In genomic region chr18:36129300-36130038, GRCh38 we compare ENCODE assay signal across 8 cellular contexts. TPM values are rescaled to one million over a fixed set of nuclear protein-coding genes. Genes with fewer than 3 reads are reported as not detected.
DNase-seq lines count a peak whose midpoint lies in the region; ATAC-seq and TF ChIP-seq lines count a peak whose summit lies in the region.

Gene ELP2 (plus strand): TSS chr18:36129899. CDS start chr18:36129934, 35 bp downstream.
Gene SLC39A6 (minus strand): TSS chr18:36129340. CDS start chr18:36127007, 2,333 bp downstream.

- DNase-seq in NCI-H1694 treated with DMSO at 0.1 percent for 48 hours (lab: John Stamatoyannopoulos, UW) (peak; percentile 83), amniotic stem cell (lab: John Stamatoyannopoulos, UW) (peak; percentile 95), left cardiac atrium (peak; percentile 97), posterior vena cava (ENCODE audit: low spot score) (peak; percentile 99), upper lobe of left lung (peak; percentile 99)

- TF ChIP-seq EP300 in upper lobe of left lung (IDR thresholded peaks at IDR 0.05), result peak in 1 of 4 donors; percentile 18

- no peaks in the 10 kb centered on the region for H3K27me3 Mint-ChIP-seq in T-helper 1 cell treated with Interleukin-12 subunit alpha and Interleukin-12 subunit beta and Interleukin-4 antibody, amounts not matched to agents 30 μg/mL and 1 μg/mL, for 36 hours (ENCODE audit: low read depth)

- H3K4me3 ChIP-seq in upper lobe of left lung, result peak within 1 kb of the TSS; percentile 82 to 92 (median 86)

- H3K4me3 Mint-ChIP-seq in T-helper 1 cell treated with Interleukin-12 subunit alpha and Interleukin-12 subunit beta and Interleukin-4 antibody, amounts not matched to agents 30 μg/mL and 1 μg/mL, for 36 hours, result peak within 1 kb of the TSS; percentile 89

- H3K27ac ChIP-seq in upper lobe of left lung, result peak within 1 kb of the TSS; percentile 91 to 99 (median 95)

- H3K27ac Mint-ChIP-seq in T-helper 1 cell treated with Interleukin-12 subunit alpha and Interleukin-12 subunit beta and Interleukin-4 antibody, amounts not matched to agents 30 μg/mL and 1 μg/mL, for 36 hours, result peak within 1 kb of the TSS; percentile 92

- peaks cover 0 to 11% (median 0%) of the 10 kb centered on the region in 4 donors for H3K36me3 ChIP-seq in upper lobe of left lung

- peaks cover 21 to 43% (median 27%) of the 10 kb centered on the region in 4 donors for H3K4me1 ChIP-seq in upper lobe of left lung

- TF ChIP-seq POLR2A in upper lobe of left lung (IDR thresholded peaks at IDR 0.05), result peak in 3 of 4 donors; percentile 65 to 72 (median 71)

- no peaks in the 10 kb centered on the region for H3K9me3 Mint-ChIP-seq in T-helper 1 cell treated with Interleukin-12 subunit alpha and Interleukin-12 subunit beta and Interleukin-4 antibody, amounts not matched to agents 30 μg/mL and 1 μg/mL, for 36 hours

- H3K36me3 Mint-ChIP-seq in T-helper 1 cell treated with Interleukin-12 subunit alpha and Interleukin-12 subunit beta and Interleukin-4 antibody, amounts not matched to agents 30 μg/mL and 1 μg/mL, for 36 hours (ENCODE audit: low read depth), result peaks cover 28% of the 10 kb centered on the region

- 0% methylated on average over 35 of the region's 69 CpGs; no CpG with 5 or more reads in 1 of the 2 donors for WGBS in upper lobe of left lung, 2 donors

- H3K27me3 ChIP-seq in upper lobe of left lung, result no peaks in the 10 kb centered on the region

- ATAC-seq in GM18499 (IDR thresholded peaks at IDR 0.05; ENCODE audit: insufficient read depth, unreplicated experiment) (peak; percentile 90), HG02938 (IDR thresholded peaks at IDR 0.05; ENCODE audit: unreplicated experiment) (peak; percentile 86), left cardiac atrium (peak; percentile 97 to 99), upper lobe of left lung (ENCODE audit: low FRiP score in 2 of 2) (peak; percentile 98 to 99)

- intact Hi-C loops in left cardiac atrium (cut with DNase I), result no loop called here
- intact Hi-C loops in posterior vena cava (cut with DNase I), result no loop called here

- no peaks in the 10 kb centered on the region for H3K9me3 ChIP-seq in upper lobe of left lung

- TF ChIP-seq CTCF in upper lobe of left lung (IDR thresholded peaks at IDR 0.05), result peak in 2 of 6 experiments; percentile 4 to 51

- peaks cover 48% of the 10 kb centered on the region for H3K4me1 Mint-ChIP-seq in T-helper 1 cell treated with Interleukin-12 subunit alpha and Interleukin-12 subunit beta and Interleukin-4 antibody, amounts not matched to agents 30 μg/mL and 1 μg/mL, for 36 hours (ENCODE audit: low read depth)

RNA-seq across cellular contexts. Expression of gene ELP2, which starts in this region (rescaled TPM):
- 10 to 100 TPM; 41.4 to 55.7 TPM for total RNA-seq in left cardiac atrium
- 10 to 100 TPM; 58.2 to 65.6 TPM for total RNA-seq in posterior vena cava
- 10 to 100 TPM; 33.1 to 91.5 (median 58.3) TPM for total RNA-seq in upper lobe of left lung

RNA-seq across cellular contexts. Expression of gene SLC39A6, which starts in this region (rescaled TPM):
- total RNA-seq in left cardiac atrium (10 to 100 TPM; 17.6 to 19.3 TPM), posterior vena cava (10 to 100 TPM; 25.7 to 27.9 TPM), upper lobe of left lung (10 to 100 TPM in 5 of 6 donors, 1 to 10 TPM in 1; 10.0 to 39.6 (median 22.7) TPM)

Comparison
In these comparisons a context has a peak if more than half of its experiments do, and no peak if none do; other contexts are left out.
1. Peak in every context shown above with its lines: DNase-seq, ATAC-seq, H3K4me3 ChIP-seq and H3K27ac ChIP-seq.